ENCODE assay signal across 17 cellular contexts in the genomic region with DNA sequence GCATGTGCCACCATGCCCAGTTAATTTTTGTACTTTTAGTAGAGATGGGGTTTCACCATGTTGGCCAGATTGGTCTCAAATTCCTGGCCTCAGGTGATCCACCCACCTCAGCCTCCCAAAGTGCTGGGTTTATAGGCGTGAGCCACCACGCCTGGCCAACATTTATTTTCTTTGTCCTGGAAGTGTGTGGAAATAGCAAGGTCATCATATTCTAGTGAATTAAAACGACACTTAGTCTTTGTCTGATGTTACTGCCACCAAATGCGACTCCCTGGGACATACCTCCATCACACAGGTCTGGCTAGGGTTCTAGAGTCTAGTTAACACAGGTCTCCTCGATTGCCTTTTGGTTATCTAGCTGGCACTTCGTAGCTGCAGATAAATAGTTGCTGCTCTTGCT.
"Had no signal": no experiment of that assay in that cellular context is flagged by ENCODE, and none has a peak within 500 bp of the region (broad histone marks: within the 10 kb centered on the region; RNA-seq: fewer than 3 reads in every experiment).

No MANE protein-coding gene starts in this region.

- H3K9me3 ChIP-seq: ascending aorta, esophagus squamous epithelium, gastrocnemius medialis, tibial nerve had no signal

- H3K27ac ChIP-seq: ascending aorta, dorsolateral prefrontal cortex, esophagus squamous epithelium, gastrocnemius medialis, tibial nerve had no signal

- H3K36me3 ChIP-seq: ascending aorta, esophagus squamous epithelium, gastrocnemius medialis, tibial nerve had no signal

- H3K4me1 ChIP-seq: ascending aorta, esophagus squamous epithelium, gastrocnemius medialis, tibial nerve had no signal

- DNase-seq: activated CD4-positive, alpha-beta T cell treated with anti-CD3 and anti-CD28 coated beads for 1 hour; activated T-cell treated with anti-CD3 and anti-CD28 coated beads, Interleukin-2, amount 50 U/mL, for 24 hours; central memory CD4-positive, alpha-beta T cell; dorsolateral prefrontal cortex; esophagus squamous epithelium; gastrocnemius medialis; left colon; retina; stimulated activated CD4-positive, alpha-beta T cell treated with anti-CD3 and anti-CD28 coated beads, Interleukin-4, amount 100 ng/mL, for 1 hour; T-helper 1 cell; T-helper 9 cell had no signal

- H3K27ac Mint-ChIP-seq: activated naive CD4-positive, alpha-beta T cell treated with anti-CD3 and anti-CD28 coated beads, Interleukin-2, amount 50 U/mL, for 72 hours; activated T-cell treated with anti-CD3 and anti-CD28 coated beads, Interleukin-2, amount 50 U/mL, for 24 hours; activated T-helper 17 cell treated with anti-CD3 and anti-CD28 coated beads, Interleukin-2, amount 50 U/mL, for 72 hours; stimulated activated naive CD8-positive, alpha-beta T cell treated with anti-CD3 and anti-CD28 coated beads, Interleukin-15, Interleukin-2, amounts not matched to agents 100 ng/mL and 50 ng/mL, for 24 hours had no signal

- ATAC-seq: activated naive CD4-positive, alpha-beta T cell treated with anti-CD3 and anti-CD28 coated beads, Interleukin-2, amount 50 U/mL, for 72 hours; activated T-helper 17 cell treated with anti-CD3 and anti-CD28 coated beads, Interleukin-2, amount 50 U/mL, for 72 hours; gastrocnemius medialis; left colon had no signal

- H3K27me3 Mint-ChIP-seq: progenitor cell of endocrine pancreas had no signal

- H3K4me3 Mint-ChIP-seq: activated T-cell treated with anti-CD3 and anti-CD28 coated beads, Interleukin-2, amount 50 U/mL, for 24 hours; activated T-helper 17 cell treated with anti-CD3 and anti-CD28 coated beads, Interleukin-2, amount 50 U/mL, for 72 hours; stimulated activated naive CD8-positive, alpha-beta T cell treated with anti-CD3 and anti-CD28 coated beads, Interleukin-15, Interleukin-2, amounts not matched to agents 100 ng/mL and 50 ng/mL, for 24 hours had no signal

- H3K4me1 Mint-ChIP-seq: activated T-helper 17 cell treated with anti-CD3 and anti-CD28 coated beads, Interleukin-2, amount 50 U/mL, for 72 hours had no signal

- H3K27me3 ChIP-seq: ascending aorta, dorsolateral prefrontal cortex, esophagus squamous epithelium, gastrocnemius medialis, tibial nerve had no signal

- H3K36me3 Mint-ChIP-seq: activated naive CD4-positive, alpha-beta T cell treated with anti-CD3 and anti-CD28 coated beads, Interleukin-2, amount 50 U/mL, for 72 hours had no signal

- H3K4me3 ChIP-seq: ascending aorta, dorsolateral prefrontal cortex, esophagus squamous epithelium, gastrocnemius medialis, tibial nerve had no signal

- H3K9me3 Mint-ChIP-seq: activated naive CD4-positive, alpha-beta T cell treated with anti-CD3 and anti-CD28 coated beads, Interleukin-2, amount 50 U/mL, for 72 hours; activated T-cell treated with anti-CD3 and anti-CD28 coated beads, Interleukin-2, amount 50 U/mL, for 24 hours; activated T-helper 17 cell treated with anti-CD3 and anti-CD28 coated beads, Interleukin-2, amount 50 U/mL, for 72 hours; stimulated activated naive CD8-positive, alpha-beta T cell treated with anti-CD3 and anti-CD28 coated beads, Interleukin-15, Interleukin-2, amounts not matched to agents 100 ng/mL and 50 ng/mL, for 24 hours had no signal
